ENCODE assay signal across 14 cellular contexts in genomic region chr14:24316597-24316950, GRCh38. TPM values are rescaled to one million over a fixed set of nuclear protein-coding genes. Genes with fewer than 3 reads are reported as not detected.
DNase-seq lines count a peak whose midpoint lies in the region; ATAC-seq and TF ChIP-seq lines count a peak whose summit lies in the region.
"Had no signal": no experiment of that assay in that cellular context is flagged by ENCODE, and none has a peak within 500 bp of the region (broad histone marks: within the 10 kb centered on the region; RNA-seq: fewer than 3 reads in every experiment).

No MANE protein-coding gene starts in this region.

- peaks cover 0 to 5% of the 10 kb centered on the region in 2 donors for H3K27me3 Mint-ChIP-seq in natural killer cell (ENCODE audit: low read depth in 2 of 2)
- H3K27me3 Mint-ChIP-seq in natural killer cell treated with Interleukin-12 subunit alpha and Interleukin-12 subunit beta and Interleukin-15 and Interleukin-18, amount 100 ng/mL, for 72 hours: peaks cover 7 to 8% of the 10 kb centered on the region in 2 donors
- peaks cover 5% of the 10 kb centered on the region for H3K27me3 Mint-ChIP-seq in activated T-helper 1 cell treated with anti-CD3 and anti-CD28 coated beads, Interleukin-12 subunit alpha, Interleukin-12 subunit beta, Interleukin-2, Interleukin-4 antibody, amounts not matched to agents 30 ng/mL and 10 ng/mL and 1 ng/mL, durations not matched to agents 14 hours and 24 hours and 36 hours (ENCODE audit: insufficient read depth)

- TF ChIP-seq CTCF in natural killer cell (IDR thresholded peaks at IDR 0.05) (no peak), lower lobe of right lung (IDR thresholded peaks at IDR 0.05) (no peak), GM13977 (IDR thresholded peaks at IDR 0.05; ENCODE audit: extremely low read depth, insufficient read depth, missing control alignments) (no peak)

- in situ Hi-C loops in GM13977 (cut with MboI; ENCODE audit: low pct_unique_long_range_greater_than_20kb, low sequenced_read_pairs, unreplicated experiment): no loop called here

- H3K9me3 ChIP-seq in lower lobe of right lung: no peaks in the 10 kb centered on the region
- H3K9me3 ChIP-seq: tibial artery had no signal

- H3K9me3 Mint-ChIP-seq in natural killer cell: no peaks in the 10 kb centered on the region
- no peaks in the 10 kb centered on the region for H3K9me3 Mint-ChIP-seq in natural killer cell treated with Interleukin-12 subunit alpha and Interleukin-12 subunit beta and Interleukin-15 and Interleukin-18, amount 100 ng/mL, for 72 hours
- no peaks in the 10 kb centered on the region for H3K9me3 Mint-ChIP-seq in activated T-helper 1 cell treated with anti-CD3 and anti-CD28 coated beads, Interleukin-12 subunit alpha, Interleukin-12 subunit beta, Interleukin-2, Interleukin-4 antibody, amounts not matched to agents 30 ng/mL and 10 ng/mL and 1 ng/mL, durations not matched to agents 14 hours and 24 hours and 36 hours
- H3K9me3 Mint-ChIP-seq: memory B cell had no signal

- no peaks in the 10 kb centered on the region for H3K27me3 ChIP-seq in lower lobe of right lung (ENCODE audit: low read depth)

- intact Hi-C loops in natural killer cell (cut with micrococcal nuclease) (no loop called here), lower lobe of right lung (cut with DNase I) (no loop called here)
- intact Hi-C loops in activated T-helper 1 cell treated with anti-CD3 and anti-CD28 coated beads, Interleukin-12 subunit alpha, Interleukin-12 subunit beta, Interleukin-2, Interleukin-4 antibody, amounts not matched to agents 30 ng/mL and 10 ng/mL and 1 ng/mL, durations not matched to agents 14 hours and 24 hours and 36 hours (cut with micrococcal nuclease): no loop called here

- H3K36me3 Mint-ChIP-seq in natural killer cell: no peaks in the 10 kb centered on the region
- H3K36me3 Mint-ChIP-seq in natural killer cell treated with Interleukin-12 subunit alpha and Interleukin-12 subunit beta and Interleukin-15 and Interleukin-18, amount 100 ng/mL, for 72 hours: peaks cover 5% of the 10 kb centered on the region
- H3K36me3 Mint-ChIP-seq in activated T-helper 1 cell treated with anti-CD3 and anti-CD28 coated beads, Interleukin-12 subunit alpha, Interleukin-12 subunit beta, Interleukin-2, Interleukin-4 antibody, amounts not matched to agents 30 ng/mL and 10 ng/mL and 1 ng/mL, durations not matched to agents 14 hours and 24 hours and 36 hours (ENCODE audit: low read depth): peaks cover 24% of the 10 kb centered on the region
- H3K36me3 Mint-ChIP-seq: memory B cell had no signal

- ATAC-seq in natural killer cell (no peak), lower lobe of right lung (peak; percentile 1 to 4)
- ATAC-seq in natural killer cell treated with Interleukin-12 subunit alpha and Interleukin-12 subunit beta and Interleukin-15 and Interleukin-18, amount 100 ng/mL, for 72 hours: no peak

- H3K4me1 ChIP-seq in lower lobe of right lung: peaks cover 58% of the 10 kb centered on the region

- no peak for DNase-seq in natural killer cell
- DNase-seq in natural killer cell treated with Interleukin-12 subunit alpha and Interleukin-12 subunit beta and Interleukin-15 and Interleukin-18, amount 100 ng/mL, for 72 hours (ENCODE audit: low spot score): no peak
- no peak for DNase-seq in lower lobe of right lung
- no peak for DNase-seq in cortex of kidney (lab: John Stamatoyannopoulos, UW)
- no peak for DNase-seq in activated T-helper 1 cell treated with anti-CD3 and anti-CD28 coated beads, Interleukin-12 subunit alpha, Interleukin-12 subunit beta, Interleukin-2, Interleukin-4 antibody, amounts not matched to agents 30 ng/mL and 10 ng/mL and 1 ng/mL, durations not matched to agents 14 hours and 24 hours and 36 hours (ENCODE audit: low spot score)
- DNase-seq in GM13977 (ENCODE audit: low spot score): no peak
- DNase-seq: activated CD4-positive, alpha-beta T cell treated with anti-CD3 and anti-CD28 coated beads for 1 hour; activated T-cell treated with anti-CD3 and anti-CD28 coated beads for 4 hours; cerebellar nuclear complex; GDM1; NCI-H1436; tibial artery had no signal

- H3K36me3 ChIP-seq in lower lobe of right lung: peaks cover 2% of the 10 kb centered on the region
- H3K36me3 ChIP-seq: tibial artery had no signal

- H3K27ac Mint-ChIP-seq in natural killer cell: no peak overlapping the region
- H3K27ac Mint-ChIP-seq in natural killer cell treated with Interleukin-12 subunit alpha and Interleukin-12 subunit beta and Interleukin-15 and Interleukin-18, amount 100 ng/mL, for 72 hours: no peak overlapping the region
- no peak overlapping the region for H3K27ac Mint-ChIP-seq in activated T-helper 1 cell treated with anti-CD3 and anti-CD28 coated beads, Interleukin-12 subunit alpha, Interleukin-12 subunit beta, Interleukin-2, Interleukin-4 antibody, amounts not matched to agents 30 ng/mL and 10 ng/mL and 1 ng/mL, durations not matched to agents 14 hours and 24 hours and 36 hours
- H3K27ac Mint-ChIP-seq: memory B cell had no signal

- H3K4me3 Mint-ChIP-seq in natural killer cell: peak overlapping the region; percentile 17
- H3K4me3 Mint-ChIP-seq in natural killer cell treated with Interleukin-12 subunit alpha and Interleukin-12 subunit beta and Interleukin-15 and Interleukin-18, amount 100 ng/mL, for 72 hours: no peak overlapping the region
- no peak overlapping the region for H3K4me3 Mint-ChIP-seq in activated T-helper 1 cell treated with anti-CD3 and anti-CD28 coated beads, Interleukin-12 subunit alpha, Interleukin-12 subunit beta, Interleukin-2, Interleukin-4 antibody, amounts not matched to agents 30 ng/mL and 10 ng/mL and 1 ng/mL, durations not matched to agents 14 hours and 24 hours and 36 hours
- H3K4me3 Mint-ChIP-seq: memory B cell had no signal

- peaks cover 50 to 58% of the 10 kb centered on the region in 2 donors for H3K4me1 Mint-ChIP-seq in natural killer cell
- H3K4me1 Mint-ChIP-seq in natural killer cell treated with Interleukin-12 subunit alpha and Interleukin-12 subunit beta and Interleukin-15 and Interleukin-18, amount 100 ng/mL, for 72 hours (ENCODE audit: low read depth in 2 of 2): peaks cover 46 to 53% of the 10 kb centered on the region in 2 donors
- peaks cover 55% of the 10 kb centered on the region for H3K4me1 Mint-ChIP-seq in activated T-helper 1 cell treated with anti-CD3 and anti-CD28 coated beads, Interleukin-12 subunit alpha, Interleukin-12 subunit beta, Interleukin-2, Interleukin-4 antibody, amounts not matched to agents 30 ng/mL and 10 ng/mL and 1 ng/mL, durations not matched to agents 14 hours and 24 hours and 36 hours (ENCODE audit: low read depth)

- peak overlapping the region; percentile 92 for H3K27ac ChIP-seq in lower lobe of right lung
- H3K27ac ChIP-seq: tibial artery had no signal

- H3K4me3 ChIP-seq in lower lobe of right lung: peak overlapping the region; percentile 19
- H3K4me3 ChIP-seq: tibial artery had no signal

RNA-seq across cellular contexts. Expression of gene LTB4R, which starts 5.3 kb away (rescaled TPM):
- total RNA-seq in natural killer cell (10 to 100 TPM; 33.5 to 55.7 (median 49.7) TPM), lower lobe of right lung (14.1 TPM)
- 10 to 100 TPM; 13.2 to 37.3 TPM for total RNA-seq in natural killer cell treated with Interleukin-12 subunit alpha and Interleukin-12 subunit beta and Interleukin-15 and Interleukin-18, amount 100 ng/mL, for 72 hours
- 10.1 and 11.1 TPM in 2 replicates for total RNA-seq in activated T-helper 1 cell treated with anti-CD3 and anti-CD28 coated beads, Interleukin-12 subunit alpha, Interleukin-12 subunit beta, Interleukin-2, Interleukin-4 antibody, amounts not matched to agents 30 ng/mL and 10 ng/mL and 1 ng/mL, durations not matched to agents 14 hours and 24 hours and 36 hours

RNA-seq across cellular contexts. Expression of gene LTB4R2, which starts 6.6 kb away (rescaled TPM):
- total RNA-seq in natural killer cell: 10 to 100 TPM; 27.6 to 40.5 (median 37.4) TPM
- 10 to 100 TPM; 13.7 to 27.1 TPM for total RNA-seq in natural killer cell treated with Interleukin-12 subunit alpha and Interleukin-12 subunit beta and Interleukin-15 and Interleukin-18, amount 100 ng/mL, for 72 hours
- total RNA-seq in lower lobe of right lung: 5.9 TPM
- 8.9 and 10.3 TPM in 2 replicates for total RNA-seq in activated T-helper 1 cell treated with anti-CD3 and anti-CD28 coated beads, Interleukin-12 subunit alpha, Interleukin-12 subunit beta, Interleukin-2, Interleukin-4 antibody, amounts not matched to agents 30 ng/mL and 10 ng/mL and 1 ng/mL, durations not matched to agents 14 hours and 24 hours and 36 hours

RNA-seq across cellular contexts. Expression of gene CIDEB, which starts 8.8 kb away (rescaled TPM):
- total RNA-seq in natural killer cell (10 to 100 TPM; 40.0 to 59.6 (median 46.6) TPM), lower lobe of right lung (16.4 TPM)
- 10 to 100 TPM in 1 of 2 donors, 1 to 10 TPM in 1; 6.8 to 20.2 TPM for total RNA-seq in natural killer cell treated with Interleukin-12 subunit alpha and Interleukin-12 subunit beta and Interleukin-15 and Interleukin-18, amount 100 ng/mL, for 72 hours
- 18.1 and 18.7 TPM in 2 replicates for total RNA-seq in activated T-helper 1 cell treated with anti-CD3 and anti-CD28 coated beads, Interleukin-12 subunit alpha, Interleukin-12 subunit beta, Interleukin-2, Interleukin-4 antibody, amounts not matched to agents 30 ng/mL and 10 ng/mL and 1 ng/mL, durations not matched to agents 14 hours and 24 hours and 36 hours
- total RNA-seq: osteocyte had no signal

RNA-seq across cellular contexts. Expression of gene NOP9, which starts 16.9 kb away (rescaled TPM):
- 10 to 100 TPM; 34.9 to 47.8 (median 39.2) TPM for total RNA-seq in natural killer cell
- 10 to 100 TPM; 38.5 to 59.0 TPM for total RNA-seq in natural killer cell treated with Interleukin-12 subunit alpha and Interleukin-12 subunit beta and Interleukin-15 and Interleukin-18, amount 100 ng/mL, for 72 hours
- total RNA-seq in lower lobe of right lung: 22.0 TPM
- total RNA-seq in activated T-helper 1 cell treated with anti-CD3 and anti-CD28 coated beads, Interleukin-12 subunit alpha, Interleukin-12 subunit beta, Interleukin-2, Interleukin-4 antibody, amounts not matched to agents 30 ng/mL and 10 ng/mL and 1 ng/mL, durations not matched to agents 14 hours and 24 hours and 36 hours: 49.3 and 52.6 TPM in 2 replicates

RNA-seq across cellular contexts. Expression of gene DHRS1, which starts 17.0 kb away (rescaled TPM):
- total RNA-seq in natural killer cell: 10 to 100 TPM; 39.8 to 59.0 (median 43.3) TPM
- total RNA-seq in natural killer cell treated with Interleukin-12 subunit alpha and Interleukin-12 subunit beta and Interleukin-15 and Interleukin-18, amount 100 ng/mL, for 72 hours: 10 to 100 TPM; 15.6 to 17.4 TPM
- total RNA-seq in lower lobe of right lung: 22.7 TPM
- total RNA-seq in activated T-helper 1 cell treated with anti-CD3 and anti-CD28 coated beads, Interleukin-12 subunit alpha, Interleukin-12 subunit beta, Interleukin-2, Interleukin-4 antibody, amounts not matched to agents 30 ng/mL and 10 ng/mL and 1 ng/mL, durations not matched to agents 14 hours and 24 hours and 36 hours: 7.5 TPM in 2 replicates

Comparison
In these comparisons a context has a peak if more than half of its experiments do, and no peak if none do; other contexts are left out.
1. ATAC-seq: peak in lower lobe of right lung (2 of 2); none in natural killer cell (0 of 3) and natural killer cell treated with Interleukin-12 subunit alpha and Interleukin-12 subunit beta and Interleukin-15 and Interleukin-18, amount 100 ng/mL, for 72 hours (0 of 2).